In genomic region chr19:35609881-35610353, GRCh38 we compare ENCODE assay signal across 14 cellular contexts. TPM values are rescaled to one million over a fixed set of nuclear protein-coding genes. Genes with fewer than 3 reads are reported as not detected.
DNase-seq lines count a peak whose midpoint lies in the region; ATAC-seq and TF ChIP-seq lines count a peak whose summit lies in the region.
"Had no signal": no experiment of that assay in that cellular context is flagged by ENCODE, and none has a peak within 500 bp of the region (broad histone marks: within the 10 kb centered on the region; RNA-seq: fewer than 3 reads in every experiment).

No MANE protein-coding gene starts in this region.

- no peaks in the 10 kb centered on the region for H3K9me2 ChIP-seq in Karpas-422 (replicated peaks; ENCODE audit: insufficient read depth, low read length)

- H3K36me3 Mint-ChIP-seq in activated CD8-positive, alpha-beta T cell treated with anti-CD3 and anti-CD28 coated beads for 36 hours (ENCODE audit: low read depth), result peaks cover 2% of the 10 kb centered on the region
- peaks cover 13% of the 10 kb centered on the region for H3K36me3 Mint-ChIP-seq in stimulated activated memory B cell treated with anti-CD40 and anti-IgM and Interleukin-4, amounts not matched to agents 10 μg/mL and 1 μg/mL and 100 μg/mL, for 72 hours

- H3K4me2 ChIP-seq in Karpas-422 (ENCODE audit: low read depth, low read length, poor library complexity, severe bottlenecking), result no peak overlapping the region
- H3K4me2 ChIP-seq: hepatocyte had no signal

- peaks cover 23% of the 10 kb centered on the region for H3K4me1 Mint-ChIP-seq in activated CD8-positive, alpha-beta T cell treated with anti-CD3 and anti-CD28 coated beads for 36 hours (ENCODE audit: low read depth)
- H3K4me1 Mint-ChIP-seq in stimulated activated memory B cell treated with anti-CD40 and anti-IgM and Interleukin-4, amounts not matched to agents 10 μg/mL and 1 μg/mL and 100 μg/mL, for 72 hours, result peaks cover 51% of the 10 kb centered on the region

- peaks cover 18% of the 10 kb centered on the region for H3K4me1 ChIP-seq in Karpas-422 (ENCODE audit: low read length)

- peak overlapping the region; percentile 34; the same call in 1 of the 2 replicates for H2AFZ ChIP-seq in Karpas-422 (ENCODE audit: low read length)
- H2AFZ ChIP-seq: hepatocyte had no signal

- peak; percentile 25 for DNase-seq in stimulated activated CD4-positive, alpha-beta T cell treated with anti-CD3 and anti-CD28 coated beads, Interleukin-15, amount 100 ng/mL, for 24 hours
- DNase-seq in stimulated activated CD4-positive, alpha-beta T cell treated with anti-CD3 and anti-CD28 coated beads, Interleukin-2, amount 100 ng/mL, for 48 hours, result no peak
- DNase-seq in Karpas-422 (no peak), NCI-H82 (lab: John Stamatoyannopoulos, UW) (no peak), NCI-H345 treated with DMSO at 0.1 percent for 48 hours (lab: John Stamatoyannopoulos, UW; ENCODE audit: unreplicated experiment) (no peak)
- DNase-seq in activated CD8-positive, alpha-beta T cell treated with anti-CD3 and anti-CD28 coated beads for 36 hours, result peak; percentile 42
- DNase-seq: colonic mucosa, NCI-H1694 treated with DMSO at 0.1 percent for 48 hours had no signal

- H3K36me3 ChIP-seq in Karpas-422 (ENCODE audit: insufficient read depth, low read length), result no peaks in the 10 kb centered on the region
- H3K36me3 ChIP-seq: colonic mucosa had no signal

- peak overlapping the region; percentile 82 for H3K27ac Mint-ChIP-seq in activated CD8-positive, alpha-beta T cell treated with anti-CD3 and anti-CD28 coated beads for 36 hours
- H3K27ac Mint-ChIP-seq in stimulated activated memory B cell treated with anti-CD40 and anti-IgM and Interleukin-4, amounts not matched to agents 10 μg/mL and 1 μg/mL and 100 μg/mL, for 72 hours, result peak overlapping the region; percentile 94

- no peak overlapping the region for H3K4me3 Mint-ChIP-seq in activated CD8-positive, alpha-beta T cell treated with anti-CD3 and anti-CD28 coated beads for 36 hours
- peak overlapping the region; percentile 11 for H3K4me3 Mint-ChIP-seq in stimulated activated memory B cell treated with anti-CD40 and anti-IgM and Interleukin-4, amounts not matched to agents 10 μg/mL and 1 μg/mL and 100 μg/mL, for 72 hours

- no peak for ATAC-seq in activated CD8-positive, alpha-beta T cell treated with anti-CD3 and anti-CD28 coated beads for 36 hours
- peak; percentile 80 for ATAC-seq in stimulated activated memory B cell treated with anti-CD40 and anti-IgM and Interleukin-4, amounts not matched to agents 10 μg/mL and 1 μg/mL and 100 μg/mL, for 72 hours
- no peak for ATAC-seq in GM21515 (IDR thresholded peaks at IDR 0.05; ENCODE audit: unreplicated experiment)
- ATAC-seq: HCT116 had no signal

- no peak overlapping the region for H3K27ac ChIP-seq in Karpas-422 (ENCODE audit: low read length)
- H3K27ac ChIP-seq: colonic mucosa, hepatocyte had no signal

- peaks cover 2% of the 10 kb centered on the region for H3K27me3 Mint-ChIP-seq in activated CD8-positive, alpha-beta T cell treated with anti-CD3 and anti-CD28 coated beads for 36 hours
- no peaks in the 10 kb centered on the region for H3K27me3 Mint-ChIP-seq in stimulated activated memory B cell treated with anti-CD40 and anti-IgM and Interleukin-4, amounts not matched to agents 10 μg/mL and 1 μg/mL and 100 μg/mL, for 72 hours

- POLR2A ChIA-PET in activated CD8-positive, alpha-beta T cell treated with anti-CD3 and anti-CD28 coated beads for 36 hours (lab: Charles Lee), result interaction anchor here (1.0 kb wide), 1 partner anchor 35 kb away, joined by 3 read pairs; no protein-coding TSS in a partner anchor

- no peak overlapping the region for H3K9ac ChIP-seq in Karpas-422 (ENCODE audit: low read length)

- TF ChIP-seq CTCF in activated CD8-positive, alpha-beta T cell treated with anti-CD3 and anti-CD28 coated beads for 36 hours (IDR thresholded peaks at IDR 0.05), result no peak

- intact Hi-C loops in activated CD8-positive, alpha-beta T cell treated with anti-CD3 and anti-CD28 coated beads for 36 hours (cut with micrococcal nuclease), result no loop called here

- H3K9me3 Mint-ChIP-seq in activated CD8-positive, alpha-beta T cell treated with anti-CD3 and anti-CD28 coated beads for 36 hours, result peaks cover 9% of the 10 kb centered on the region
- peaks cover 7% of the 10 kb centered on the region for H3K9me3 Mint-ChIP-seq in stimulated activated memory B cell treated with anti-CD40 and anti-IgM and Interleukin-4, amounts not matched to agents 10 μg/mL and 1 μg/mL and 100 μg/mL, for 72 hours

- H4K20me1 ChIP-seq in Karpas-422 (ENCODE audit: insufficient read depth, low read depth, low read length), result no peaks in the 10 kb centered on the region

- CTCF ChIA-PET in activated CD8-positive, alpha-beta T cell treated with anti-CD3 and anti-CD28 coated beads for 36 hours (lab: Charles Lee), result interaction anchor here (1.2 to 4.3 kb wide), 3 partner anchors 17 to 100 kb away, joined by 3 to 19 read pairs (median 5); no protein-coding TSS in a partner anchor

- H3K79me2 ChIP-seq in Karpas-422 (ENCODE audit: low read length), result peaks cover 14% of the 10 kb centered on the region
- H3K79me2 ChIP-seq: hepatocyte had no signal

- H3K4me3 ChIP-seq in Karpas-422 (ENCODE audit: low read length), result no peak overlapping the region
- H3K4me3 ChIP-seq: colonic mucosa, hepatocyte, skin epidermis had no signal

- H3K27me3 ChIP-seq in Karpas-422 (ENCODE audit: low read length), result no peaks in the 10 kb centered on the region
- H3K27me3 ChIP-seq: colonic mucosa, hepatocyte had no signal

- H3K9me3 ChIP-seq in Karpas-422 (ENCODE audit: low read length), result 0 out of 2 replicates have a peak, but pooled peaks cover 4% of the 10 kb centered on the region
- H3K9me3 ChIP-seq: colonic mucosa had no signal

RNA-seq across cellular contexts. Expression of gene HAUS5, which starts 2.6 kb away (rescaled TPM):
- total RNA-seq in Karpas-422 (2014; rRNA removed; shearing (Covaris generic); ENCODE audit: low replicate concordance), result 12.5 and 26.2 TPM in 2 replicates
- 10 to 100 TPM; 38.3 to 40.0 TPM for total RNA-seq in activated CD8-positive, alpha-beta T cell treated with anti-CD3 and anti-CD28 coated beads for 36 hours

RNA-seq across cellular contexts. Expression of gene RBM42, which starts 18.9 kb away (rescaled TPM):
- total RNA-seq in Karpas-422 (2014; rRNA removed; shearing (Covaris generic); ENCODE audit: low replicate concordance), result 36.9 and 82.1 TPM in 2 replicates
- 10 to 100 TPM; 82.9 to 95.2 TPM for total RNA-seq in activated CD8-positive, alpha-beta T cell treated with anti-CD3 and anti-CD28 coated beads for 36 hours

RNA-seq across cellular contexts. Expression of gene PMIS2, which starts 23.9 kb away (rescaled TPM):
- total RNA-seq in Karpas-422 (2014; rRNA removed; shearing (Covaris generic); ENCODE audit: low replicate concordance), result not detected in 2 replicates
- total RNA-seq in activated CD8-positive, alpha-beta T cell treated with anti-CD3 and anti-CD28 coated beads for 36 hours, result not detected
- total RNA-seq: colonic mucosa, hepatocyte, subcutaneous adipose tissue had no signal

RNA-seq across cellular contexts. Expression of gene ETV2, which starts 31.6 kb away (rescaled TPM):
- total RNA-seq in Karpas-422 (2014; rRNA removed; shearing (Covaris generic); ENCODE audit: low replicate concordance), result 0.54 and 0.75 TPM in 2 replicates
- total RNA-seq in activated CD8-positive, alpha-beta T cell treated with anti-CD3 and anti-CD28 coated beads for 36 hours, result 1 to 10 TPM; 1.2 to 1.4 TPM

RNA-seq across cellular contexts. Expression of gene COX6B1, which starts 38.2 kb away (rescaled TPM):
- 445 and 611 TPM in 2 replicates for total RNA-seq in Karpas-422 (2014; rRNA removed; shearing (Covaris generic); ENCODE audit: low replicate concordance)
- 100 to 1,000 TPM; 432 to 437 TPM for total RNA-seq in activated CD8-positive, alpha-beta T cell treated with anti-CD3 and anti-CD28 coated beads for 36 hours

Comparison
In these comparisons a context has a peak if more than half of its experiments do, and no peak if none do; other contexts are left out.
1. DNase-seq: peak in stimulated activated CD4-positive, alpha-beta T cell treated with anti-CD3 and anti-CD28 coated beads, Interleukin-15, amount 100 ng/mL, for 24 hours (single experiment) and activated CD8-positive, alpha-beta T cell treated with anti-CD3 and anti-CD28 coated beads for 36 hours (single experiment); none in stimulated activated CD4-positive, alpha-beta T cell treated with anti-CD3 and anti-CD28 coated beads, Interleukin-2, amount 100 ng/mL, for 48 hours (0 of 2), Karpas-422 (single experiment), NCI-H82 (single experiment) and NCI-H345 treated with DMSO at 0.1 percent for 48 hours (single experiment).